In genomic region chrX:143634701-143635442, GRCh38 we compare ENCODE assay signal across 9 cellular contexts. TPM values are rescaled to one million over a fixed set of nuclear protein-coding genes. Genes with fewer than 3 reads are reported as not detected.
DNase-seq lines count a peak whose midpoint lies in the region; TF ChIP-seq lines count a peak whose summit lies in the region.
"Had no signal": no experiment of that assay in that cellular context is flagged by ENCODE, and none has a peak within 500 bp of the region (broad histone marks: within the 10 kb centered on the region; RNA-seq: fewer than 3 reads in every experiment).

No MANE protein-coding gene starts in this region.

- no peak for TF ChIP-seq EP300 in sigmoid colon (IDR thresholded peaks at IDR 0.05)

- H3K4me1 ChIP-seq in HEK293 (ENCODE audit: control insufficient read depth, insufficient read depth, low read length) (no peaks in the 10 kb centered on the region), sigmoid colon (peaks cover 0 to 13% (median 9%) of the 10 kb centered on the region in 4 donors), MM.1S (ENCODE audit: low read length) (peaks cover 5% of the 10 kb centered on the region; the same call in 1 of the 2 replicates)

- H3K9me3 ChIP-seq in HEK293 (ENCODE audit: control insufficient read depth, insufficient read depth, low read depth, low read length): no peaks in the 10 kb centered on the region; the same call in 1 of the 2 replicates
- no peaks in the 10 kb centered on the region for H3K9me3 ChIP-seq in sigmoid colon
- H3K9me3 ChIP-seq in MM.1S (replicated peaks; ENCODE audit: insufficient read depth, low read length): no peaks in the 10 kb centered on the region

- intact Hi-C loops in sigmoid colon (cut with DNase I): no loop called here

- no peak overlapping the region for H2AFZ ChIP-seq in MM.1S (ENCODE audit: low read length)

- TF ChIP-seq CTCF in HEK293 (tag by site-specific recombination; IDR thresholded peaks at IDR 0.05): no peak
- TF ChIP-seq CTCF in astrocyte of the spinal cord (IDR thresholded peaks at IDR 0.05; ENCODE audit: low read depth, low read length): no peak
- no peak for TF ChIP-seq CTCF in sigmoid colon (IDR thresholded peaks at IDR 0.05)
- TF ChIP-seq CTCF in MM.1S (IDR thresholded peaks at IDR 0.05; ENCODE audit: low read length): no peak
- no peak for TF ChIP-seq CTCF in GM10248 (IDR thresholded peaks at IDR 0.05; ENCODE audit: control extremely low read depth, extremely low read depth, low read depth, missing control alignments)

- H3F3A ChIP-seq in MM.1S (ENCODE audit: insufficient read depth, low read length): no peaks in the 10 kb centered on the region

- H3K9ac ChIP-seq in MM.1S (ENCODE audit: low read length): no peak overlapping the region

- DNase-seq in astrocyte of the spinal cord (ENCODE audit: low read depth, low spot score) (no peak), iPS-NIHi11 (ENCODE audit: low spot score) (peak; percentile 12), sigmoid colon (no peak), MM.1S (no peak), COLO668 (lab: John Stamatoyannopoulos, UW; ENCODE audit: unreplicated experiment) (no peak), GM10248 (ENCODE audit: extremely low spot score) (no peak)
- DNase-seq in activated CD8-positive, alpha-beta memory T cell treated with anti-CD3 and anti-CD28 coated beads for 24 hours: no peak

- no peak overlapping the region for H3K27ac ChIP-seq in HEK293 (ENCODE audit: extremely low read depth, low read depth, low read length)
- no peak overlapping the region for H3K27ac ChIP-seq in sigmoid colon
- no peak overlapping the region for H3K27ac ChIP-seq in MM.1S (ENCODE audit: low read length)
- H3K27ac ChIP-seq: epithelial cell of prostate had no signal

- in situ Hi-C loops in astrocyte of the spinal cord (cut with HindIII; ENCODE audit: low sequenced_read_pairs): no loop called here

- H3K9me2 ChIP-seq in MM.1S (replicated peaks; ENCODE audit: insufficient read depth, low read length): no peaks in the 10 kb centered on the region

- CTCF ChIA-PET in HEK293 (lab: Yijun Ruan, JAX) (interaction anchor here (0.5 kb wide), 1 partner anchor 1421 kb away, joined by 3 read pairs; no protein-coding TSS in a partner anchor), GM10248 (lab: Yijun Ruan, JAX) (no interaction called here)

- H3K4me2 ChIP-seq in MM.1S (ENCODE audit: low read depth, low read length): no peak overlapping the region

- H3K4me3 ChIP-seq in HEK293 (ENCODE audit: low read depth, low read length): peak overlapping the region; percentile 42
- peak overlapping the region; percentile 38 for H3K4me3 ChIP-seq in astrocyte of the spinal cord (ENCODE audit: low read depth, low read length)
- H3K4me3 ChIP-seq in sigmoid colon: peak overlapping the region; percentile 22 to 50 (median 43)
- no peak overlapping the region for H3K4me3 ChIP-seq in MM.1S (ENCODE audit: low read length)

- H3K27me3 ChIP-seq in sigmoid colon (peaks cover 0 to 19% (median 6%) of the 10 kb centered on the region in 3 donors), MM.1S (replicated peaks; ENCODE audit: insufficient read depth, low read length) (no peaks in the 10 kb centered on the region)

- no peak for TF ChIP-seq POLR2A in sigmoid colon (IDR thresholded peaks at IDR 0.05)

- POLR2A ChIA-PET in HEK293 (lab: Yijun Ruan, JAX): no interaction called here
- POLR2A ChIA-PET in GM10248 (lab: Yijun Ruan, JAX): no interaction called here

- 3% methylated on average over 63 to 65 of the region's 66 CpGs for WGBS in sigmoid colon, 2 donors

- H3K79me2 ChIP-seq in MM.1S (ENCODE audit: low read length): no peaks in the 10 kb centered on the region

- H3K36me3 ChIP-seq in HEK293 (ENCODE audit: control insufficient read depth in 2 of 2, insufficient read depth in 1 of 2, low read length in 2 of 2) (no peaks in the 10 kb centered on the region), sigmoid colon (no peaks in the 10 kb centered on the region), MM.1S (replicated peaks; ENCODE audit: insufficient read depth, low read length) (no peaks in the 10 kb centered on the region)

- H4K20me1 ChIP-seq in MM.1S (ENCODE audit: insufficient read depth, low read length): no peaks in the 10 kb centered on the region

TF ChIP-seq in HEK293, 187 proteins besides CTCF, POLR2A, EP300 and RAD21 (continues in another document):
- no peak for TF ChIP-seq GLIS1 (tag by site-specific recombination; IDR thresholded peaks at IDR 0.05)
- no peak for TF ChIP-seq ZNF600 (tag by site-specific recombination; IDR thresholded peaks at IDR 0.05)
- TF ChIP-seq ZNF248 (tag by site-specific recombination; IDR thresholded peaks at IDR 0.05): no peak
- TF ChIP-seq ZNF362 (tag by site-specific recombination; IDR thresholded peaks at IDR 0.05): no peak
- no peak for TF ChIP-seq ZBTB11 (tag by site-specific recombination; conservative IDR thresholded peaks at IDR 0.05; ENCODE audit: low read depth)
- no peak for TF ChIP-seq ZNF416 (tag by site-specific recombination; IDR thresholded peaks at IDR 0.05)
- TF ChIP-seq HOXC10 (CRISPR knock-in tag; IDR thresholded peaks at IDR 0.05): no peak
- TF ChIP-seq ZBTB44 (tag by site-specific recombination; IDR thresholded peaks at IDR 0.05): no peak
- no peak for TF ChIP-seq ZNF280D (tag by site-specific recombination; IDR thresholded peaks at IDR 0.05)

RNA-seq across cellular contexts. Expression of gene SLITRK4, which starts 1.0 kb away (rescaled TPM):
- 1 to 10 TPM; 1.2 to 2.5 (median 2.0) TPM for total RNA-seq in sigmoid colon
- under 1 TPM in 2 of 3 donors, not detected in 1; 0.15 to 0.60 TPM for polyA plus RNA-seq in sigmoid colon
